20 cellular contexts compared by ENCODE assay signal in the genomic region with DNA sequence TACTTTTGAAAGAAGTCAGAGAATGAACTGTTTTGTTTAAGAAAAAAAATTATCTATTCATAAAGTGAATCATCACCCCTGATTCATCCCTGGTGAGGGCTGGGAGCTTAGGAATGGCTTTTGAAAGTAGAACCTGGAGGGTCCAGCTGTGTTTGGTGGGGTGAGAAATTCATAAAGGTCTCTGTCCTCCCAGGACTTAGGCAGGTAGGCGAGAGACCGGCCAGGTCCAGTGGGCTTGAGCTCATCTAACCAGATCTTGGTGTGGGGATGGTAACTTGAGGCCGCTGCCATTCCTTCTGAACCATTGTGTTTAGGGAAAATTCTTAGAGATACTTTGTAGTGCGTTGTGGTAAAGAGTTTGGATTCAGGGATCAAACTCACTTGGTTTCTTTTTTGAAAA.
"Had no signal": no experiment of that assay in that cellular context is flagged by ENCODE, and none has a peak within 500 bp of the region (broad histone marks: within the 10 kb centered on the region; RNA-seq: fewer than 3 reads in every experiment).

No MANE protein-coding gene starts in this region.

- H3K9me3 Mint-ChIP-seq: dendritic cell treated with granulocyte-macrophage colony-stimulating factor and Interleukin-4, amounts not matched to agents 40 ng/mL and 50 ng/mL, for 4 days; immature natural killer cell; natural killer cell treated with Interleukin-12 subunit alpha and Interleukin-12 subunit beta and Interleukin-15 and Interleukin-18, amount 100 ng/mL, for 72 hours; stimulated activated effector memory CD8-positive, alpha-beta T cell treated with anti-CD3 and anti-CD28 coated beads, Interleukin-12 subunit alpha, Interleukin-12 subunit beta, amount 100 ng/mL, for 72 hours had no signal

- H3K27ac Mint-ChIP-seq: dendritic cell treated with granulocyte-macrophage colony-stimulating factor and Interleukin-4, amounts not matched to agents 40 ng/mL and 50 ng/mL, for 4 days; immature natural killer cell; natural killer cell treated with Interleukin-12 subunit alpha and Interleukin-12 subunit beta and Interleukin-15 and Interleukin-18, amount 100 ng/mL, for 72 hours; stimulated activated effector memory CD8-positive, alpha-beta T cell treated with anti-CD3 and anti-CD28 coated beads, Interleukin-12 subunit alpha, Interleukin-12 subunit beta, amount 100 ng/mL, for 72 hours had no signal

- H3K4me1 ChIP-seq: gastroesophageal sphincter, psoas muscle, right lobe of liver, tibial artery, upper lobe of left lung, uterus had no signal

- H3K27me3 Mint-ChIP-seq: dendritic cell treated with granulocyte-macrophage colony-stimulating factor and Interleukin-4, amounts not matched to agents 40 ng/mL and 50 ng/mL, for 4 days; natural killer cell treated with Interleukin-12 subunit alpha and Interleukin-12 subunit beta and Interleukin-15 and Interleukin-18, amount 100 ng/mL, for 72 hours had no signal

- H3K4me3 Mint-ChIP-seq: dendritic cell treated with granulocyte-macrophage colony-stimulating factor and Interleukin-4, amounts not matched to agents 40 ng/mL and 50 ng/mL, for 4 days; immature natural killer cell; natural killer cell treated with Interleukin-12 subunit alpha and Interleukin-12 subunit beta and Interleukin-15 and Interleukin-18, amount 100 ng/mL, for 72 hours; stimulated activated effector memory CD8-positive, alpha-beta T cell treated with anti-CD3 and anti-CD28 coated beads, Interleukin-12 subunit alpha, Interleukin-12 subunit beta, amount 100 ng/mL, for 72 hours had no signal

- H3K36me3 ChIP-seq: gastroesophageal sphincter, right lobe of liver, tibial artery, upper lobe of left lung, uterus had no signal

- H3K4me3 ChIP-seq: gastroesophageal sphincter, lung, psoas muscle, right lobe of liver, tibial artery, upper lobe of left lung, uterus had no signal

- H3K27me3 ChIP-seq: gastroesophageal sphincter, right lobe of liver, tibial artery, upper lobe of left lung, uterus had no signal

- H3K9me3 ChIP-seq: gastroesophageal sphincter, psoas muscle, right lobe of liver, tibial artery, upper lobe of left lung, uterus had no signal

- H3K27ac ChIP-seq: gastroesophageal sphincter, psoas muscle, right lobe of liver, tibial artery, upper lobe of left lung, uterus had no signal

- H3K4me1 Mint-ChIP-seq: immature natural killer cell; stimulated activated effector memory CD8-positive, alpha-beta T cell treated with anti-CD3 and anti-CD28 coated beads, Interleukin-12 subunit alpha, Interleukin-12 subunit beta, amount 100 ng/mL, for 72 hours had no signal

- DNase-seq: glutamatergic neuron; immature natural killer cell; left colon; left ventricle myocardium superior; mesenchymal stem cell; midbrain; psoas muscle; retina; right lobe of liver; stimulated activated CD4-positive, alpha-beta T cell treated with anti-CD3 and anti-CD28 coated beads, Interleukin-4, amount 100 ng/mL, for 1 hour; stimulated activated CD8-positive, alpha-beta memory T cell treated with anti-CD3 and anti-CD28 coated beads, Interleukin-4, amount 100 ng/mL, for 48 hours; stimulated activated naive CD8-positive, alpha-beta T cell treated with anti-CD3 and anti-CD28 coated beads, Interleukin-15, Interleukin-2, amounts not matched to agents 100 U/mL and 50 U/mL, for 24 hours; tibial artery; upper lobe of left lung; uterus had no signal

- ATAC-seq: gastroesophageal sphincter; left colon; left ventricle myocardium superior; natural killer cell treated with Interleukin-12 subunit alpha and Interleukin-12 subunit beta and Interleukin-15 and Interleukin-18, amount 100 ng/mL, for 72 hours; psoas muscle; right lobe of liver; stimulated activated effector memory CD8-positive, alpha-beta T cell treated with anti-CD3 and anti-CD28 coated beads, Interleukin-12 subunit alpha, Interleukin-12 subunit beta, amount 100 ng/mL, for 72 hours; stimulated activated naive CD8-positive, alpha-beta T cell treated with anti-CD3 and anti-CD28 coated beads, Interleukin-15, Interleukin-2, amounts not matched to agents 100 U/mL and 50 U/mL, for 24 hours had no signal

- H3K36me3 Mint-ChIP-seq: stimulated activated effector memory CD8-positive, alpha-beta T cell treated with anti-CD3 and anti-CD28 coated beads, Interleukin-12 subunit alpha, Interleukin-12 subunit beta, amount 100 ng/mL, for 72 hours had no signal
